ENCODE assay signal across 14 cellular contexts in genomic region chr11:32081901-32082300, GRCh38. TPM values are rescaled to one million over a fixed set of nuclear protein-coding genes. Genes with fewer than 3 reads are reported as not detected.
DNase-seq lines count a peak whose midpoint lies in the region; ATAC-seq and TF ChIP-seq lines count a peak whose summit lies in the region.
"Had no signal": no experiment of that assay in that cellular context is flagged by ENCODE, and none has a peak within 500 bp of the region (broad histone marks: within the 10 kb centered on the region; RNA-seq: fewer than 3 reads in every experiment).

No MANE protein-coding gene starts in this region.

- no peak for TF ChIP-seq CTCF in PC-3 (conservative IDR thresholded peaks at IDR 0.05; ENCODE audit: low read depth, low read length)
- TF ChIP-seq CTCF in vagina (IDR thresholded peaks at IDR 0.05) = no peak

- H3K4me3 ChIP-seq in PC-3 (ENCODE audit: low read length) = no peak overlapping the region
- no peak overlapping the region for H3K4me3 ChIP-seq in vagina

- no peaks in the 10 kb centered on the region for H4K20me1 ChIP-seq in PC-3 (ENCODE audit: low read length)

- no peaks in the 10 kb centered on the region for H3K9me2 ChIP-seq in PC-3 (replicated peaks; ENCODE audit: low read length)

- POLR2A ChIA-PET in PC-3 (lab: Charles Lee; ENCODE audit: unreplicated experiment) = no interaction called here

- H3K27ac ChIP-seq in PC-3 (ENCODE audit: low read length) = peak overlapping the region; percentile 68; the same call in 1 of the 2 replicates
- peak overlapping the region; percentile 61 for H3K27ac ChIP-seq in epithelial cell of prostate
- H3K27ac ChIP-seq in vagina = no peak overlapping the region
- H3K27ac ChIP-seq: 22Rv1, HL-60 had no signal

- H3K4me2 ChIP-seq in PC-3 (ENCODE audit: low read length) = no peak overlapping the region

- H3K4me1 ChIP-seq in PC-3 (ENCODE audit: insufficient read depth, low read length) (peaks cover 17% of the 10 kb centered on the region), vagina (peaks cover 14% of the 10 kb centered on the region)

- no TSS peak for BruUV-seq in PC-3 (replicated peaks; lab: Mats Ljungman, UMichigan)

- CTCF ChIA-PET in PC-3 (lab: Charles Lee) = no interaction called here

- DNase-seq in NCI-H2171 treated with DMSO at 0.1 percent for 48 hours (lab: John Stamatoyannopoulos, UW) = peak; percentile 44
- no peak for DNase-seq in NCI-H2171 (lab: John Stamatoyannopoulos, UW)
- no peak for DNase-seq in PC-3
- DNase-seq in epithelial cell of prostate (ENCODE audit: low read depth, low spot score) = no peak
- DNase-seq in NCI-H1417 (lab: John Stamatoyannopoulos, UW) = no peak
- no peak for DNase-seq in SKM-1 (lab: John Stamatoyannopoulos, UW; ENCODE audit: unreplicated experiment)
- DNase-seq in vagina (ENCODE audit: extremely low spot score in 2 of 2) = no peak
- DNase-seq: CD8-positive, alpha-beta T cell; COR-L47; EL; H9 had no signal

- H3K9me3 ChIP-seq in PC-3 (ENCODE audit: low read length) (no peaks in the 10 kb centered on the region), vagina (no peaks in the 10 kb centered on the region)

- ATAC-seq in PC-3 (no peak; the same call in 1 of the 2 replicates), GM21576 (IDR thresholded peaks at IDR 0.05; ENCODE audit: unreplicated experiment) (no peak)
- ATAC-seq: CD8-positive, alpha-beta T cell had no signal

- H2AFZ ChIP-seq in PC-3 (ENCODE audit: low read length) = no peak overlapping the region

- no peaks in the 10 kb centered on the region for H3K79me2 ChIP-seq in PC-3 (ENCODE audit: low read length)

- intact Hi-C loops in PC-3 (cut with micrococcal nuclease) (no loop called here), vagina (cut with DNase I) (no loop called here)

- no peaks in the 10 kb centered on the region for H3K36me3 ChIP-seq in PC-3 (ENCODE audit: low read depth, low read length)
- no peaks in the 10 kb centered on the region for H3K36me3 ChIP-seq in vagina

- no peak overlapping the region for H3K9ac ChIP-seq in PC-3 (ENCODE audit: low read length)

- H3F3A ChIP-seq in PC-3 (ENCODE audit: low read length, unreplicated experiment) = no peaks in the 10 kb centered on the region

- H3K27me3 ChIP-seq in PC-3 (ENCODE audit: low read length) (no peaks in the 10 kb centered on the region), vagina (no peaks in the 10 kb centered on the region)

- TF ChIP-seq POLR2A in vagina (IDR thresholded peaks at IDR 0.05) = no peak

RNA-seq across cellular contexts. Expression of gene RCN1, which starts 9.0 kb away (rescaled TPM):
- total RNA-seq in PC-3 (2014; rRNA removed) = 94.6 and 110 TPM in 2 replicates
- 48.6 TPM for total RNA-seq in vagina
